ENCODE assay signal across 1 cellular context in genomic region chr2:197356136-197356535, GRCh38.
TF ChIP-seq lines count a peak whose summit lies in the region.

No MANE protein-coding gene starts in this region.

TF ChIP-seq in HCT116, 20 proteins besides CTCF, POLR2A, EP300 and RAD21 (continued from another document):
- no peak for TF ChIP-seq YY1 (IDR thresholded peaks at IDR 0.05; ENCODE audit: extremely low read depth, insufficient replicate concordance, low read depth, low read length)
